Comparison of ENCODE assay signal across 12 cellular contexts in the genomic region with DNA sequence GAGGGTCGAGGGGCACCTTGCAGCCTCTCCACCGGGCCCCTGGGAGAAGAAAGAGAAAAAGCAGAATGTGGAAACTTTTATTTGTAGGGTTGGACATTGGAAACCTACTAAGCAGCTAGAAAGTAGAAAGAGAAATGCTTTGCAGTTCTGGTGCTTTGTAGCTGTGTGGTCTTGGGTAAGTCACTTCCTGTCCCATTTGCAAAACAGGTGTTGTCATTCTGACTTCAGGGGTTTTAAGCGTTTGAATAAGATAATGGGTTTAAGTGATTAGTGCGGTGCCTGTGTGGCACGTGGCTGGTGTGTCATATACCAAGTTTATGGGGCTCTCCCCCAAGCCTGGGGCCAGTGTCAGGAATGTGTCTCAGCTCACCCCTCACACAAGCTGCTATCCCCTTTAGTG. TPM values are rescaled to one million over a fixed set of nuclear protein-coding genes. Genes with fewer than 3 reads are reported as not detected.
DNase-seq lines count a peak whose midpoint lies in the region; ATAC-seq and TF ChIP-seq lines count a peak whose summit lies in the region.
"Had no signal": no experiment of that assay in that cellular context is flagged by ENCODE, and none has a peak within 500 bp of the region (broad histone marks: within the 10 kb centered on the region; RNA-seq: fewer than 3 reads in every experiment).

No MANE protein-coding gene starts in this region.

- H3K4me3 Mint-ChIP-seq in WTC11: peak overlapping the region; percentile 75
- H3K4me3 Mint-ChIP-seq in natural killer cell treated with Interleukin-12 subunit alpha and Interleukin-12 subunit beta and Interleukin-15 and Interleukin-18, amount 100 ng/mL, for 72 hours: no peak overlapping the region

- no peak for TF ChIP-seq CTCF in WTC11 (IDR thresholded peaks at IDR 0.05)

- H3K36me3 ChIP-seq in HAP-1 (replicated peaks): no peaks in the 10 kb centered on the region
- H3K36me3 ChIP-seq: SJSA1 had no signal

- ATAC-seq in GM21786 (IDR thresholded peaks at IDR 0.05; ENCODE audit: unreplicated experiment) (peak; percentile 62), WTC11 (peak; percentile 4; the same call in 1 of the 2 replicates)
- ATAC-seq in natural killer cell treated with Interleukin-12 subunit alpha and Interleukin-12 subunit beta and Interleukin-15 and Interleukin-18, amount 100 ng/mL, for 72 hours: peak; percentile 33 to 58

- no peaks in the 10 kb centered on the region for H3K9me3 Mint-ChIP-seq in WTC11
- H3K9me3 Mint-ChIP-seq in natural killer cell treated with Interleukin-12 subunit alpha and Interleukin-12 subunit beta and Interleukin-15 and Interleukin-18, amount 100 ng/mL, for 72 hours: no peaks in the 10 kb centered on the region
- H3K9me3 Mint-ChIP-seq: activated naive CD4-positive, alpha-beta T cell treated with anti-CD3 and anti-CD28 coated beads, Interleukin-2, amount 50 U/mL, for 24 hours had no signal

- H3K4me3 ChIP-seq in HAP-1: no peak overlapping the region
- H3K4me3 ChIP-seq: SJSA1 had no signal

- POLR2A ChIA-PET in WTC11 (lab: Charles Lee): interaction anchor here (0.6 kb wide), 1 partner anchor 382 kb away, joined by 5 read pairs; no protein-coding TSS in a partner anchor

- in situ Hi-C loops in HAP-1 (cut with MboI; ENCODE audit: low sequenced_read_pairs): no loop called here

- peaks cover 27% of the 10 kb centered on the region for H3K27me3 ChIP-seq in HAP-1 (ENCODE audit: low read depth)

- CTCF ChIA-PET in WTC11 (lab: Charles Lee): interaction anchor here (1.0 to 5.2 kb wide), 6 partner anchors 8 to 270 kb away, joined by 3 to 53 read pairs (median 6); no protein-coding TSS in a partner anchor

- no peak overlapping the region for H3K27ac Mint-ChIP-seq in WTC11
- H3K27ac Mint-ChIP-seq in natural killer cell treated with Interleukin-12 subunit alpha and Interleukin-12 subunit beta and Interleukin-15 and Interleukin-18, amount 100 ng/mL, for 72 hours: no peak overlapping the region

- no peaks in the 10 kb centered on the region for H3K9me3 ChIP-seq in HAP-1

- peak; percentile 26 for DNase-seq in NK-92 treated with Interleukin-12 subunit alpha and Interleukin-12 subunit beta, amount 100 ng/mL, for 24 hours (lab: John Stamatoyannopoulos, UW)
- DNase-seq in NK-92 (lab: John Stamatoyannopoulos, UW; ENCODE audit: unreplicated experiment) (no peak), WTC11 (ENCODE audit: low spot score) (no peak), HAP-1 (ENCODE audit: low spot score in 2 of 2) (no peak), AG08395 (ENCODE audit: low spot score) (no peak), NCI-H748 treated with DMSO at 0.1 percent for 48 hours (lab: John Stamatoyannopoulos, UW) (no peak)
- no peak for DNase-seq in natural killer cell treated with Interleukin-12 subunit alpha and Interleukin-12 subunit beta and Interleukin-15 and Interleukin-18, amount 100 ng/mL, for 72 hours (ENCODE audit: low spot score)
- DNase-seq: 8988T, NCI-H1092 treated with DMSO at 0.1 percent for 48 hours had no signal

- no peaks in the 10 kb centered on the region for H3K36me3 Mint-ChIP-seq in WTC11
- H3K36me3 Mint-ChIP-seq in natural killer cell treated with Interleukin-12 subunit alpha and Interleukin-12 subunit beta and Interleukin-15 and Interleukin-18, amount 100 ng/mL, for 72 hours: no peaks in the 10 kb centered on the region
- H3K36me3 Mint-ChIP-seq: activated naive CD4-positive, alpha-beta T cell treated with anti-CD3 and anti-CD28 coated beads, Interleukin-2, amount 50 U/mL, for 24 hours had no signal

- no peaks in the 10 kb centered on the region for H3K4me1 ChIP-seq in HAP-1

- peaks cover 50% of the 10 kb centered on the region for H3K27me3 Mint-ChIP-seq in WTC11 (ENCODE audit: low read depth)
- peaks cover 35 to 58% of the 10 kb centered on the region in 2 donors for H3K27me3 Mint-ChIP-seq in natural killer cell treated with Interleukin-12 subunit alpha and Interleukin-12 subunit beta and Interleukin-15 and Interleukin-18, amount 100 ng/mL, for 72 hours

- H3K4me1 Mint-ChIP-seq in WTC11: peaks cover 32% of the 10 kb centered on the region
- H3K4me1 Mint-ChIP-seq in natural killer cell treated with Interleukin-12 subunit alpha and Interleukin-12 subunit beta and Interleukin-15 and Interleukin-18, amount 100 ng/mL, for 72 hours (ENCODE audit: low read depth in 2 of 2): peaks cover 8 to 12% of the 10 kb centered on the region in 2 donors

TF ChIP-seq in WTC11, 78 proteins besides CTCF, POLR2A, EP300 and RAD21:
- TF ChIP-seq FOXK1 (CRISPR knock-in tag; IDR thresholded peaks at IDR 0.05): 0 out of 2 replicates have a peak, but pooled peaks have one; percentile 35
- TF ChIP-seq SMAD3 (CRISPR knock-in tag; IDR thresholded peaks at IDR 0.05; ENCODE audit: borderline replicate concordance): no peak

RNA-seq across cellular contexts. Expression of gene CA4, which starts 1.6 kb away (rescaled TPM):
- 5.4 to 6.7 TPM (median 6.2 TPM) in 3 replicates for total RNA-seq in WTC11 (2021)
- total RNA-seq in natural killer cell treated with Interleukin-12 subunit alpha and Interleukin-12 subunit beta and Interleukin-15 and Interleukin-18, amount 100 ng/mL, for 72 hours: not detected
- total RNA-seq: SJSA1 had no signal

Comparison
In these comparisons a context has a peak if more than half of its experiments do, and no peak if none do; other contexts are left out.
1. ATAC-seq: peak in every context shown above with its lines; median percentile 62 in GM21786; 46 in natural killer cell treated with Interleukin-12 subunit alpha and Interleukin-12 subunit beta and Interleukin-15 and Interleukin-18, amount 100 ng/mL, for 72 hours; 4 in WTC11.